In the genomic region with DNA sequence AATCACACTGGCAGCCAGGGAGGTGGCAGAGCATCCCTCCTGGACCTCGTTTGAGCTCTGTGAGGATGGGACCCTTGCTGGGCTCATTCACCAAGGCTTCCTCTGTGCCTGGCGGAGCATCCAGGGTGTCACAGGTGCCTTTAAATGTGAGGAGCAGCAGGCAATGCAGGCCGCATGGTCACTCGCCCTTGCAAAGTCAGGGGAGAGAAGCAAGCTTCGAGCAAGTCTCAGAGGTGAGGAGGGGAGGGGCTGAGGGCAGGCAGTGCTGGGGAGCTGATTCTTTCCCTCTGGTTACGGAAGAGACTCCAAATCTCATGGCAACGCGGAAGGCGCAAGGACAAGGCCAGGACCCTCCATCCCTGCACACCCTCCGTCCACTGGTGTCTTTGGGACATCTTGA, we compare ENCODE assay signal across 35 cellular contexts.
"Had no signal": no experiment of that assay in that cellular context is flagged by ENCODE, and none has a peak within 500 bp of the region (broad histone marks: within the 10 kb centered on the region; RNA-seq: fewer than 3 reads in every experiment).

No MANE protein-coding gene starts in this region.

- ATAC-seq: activated T-helper 17 cell treated with anti-CD3 and anti-CD28 coated beads, Interleukin-2, amount 50 U/mL, for 72 hours; left lung; lower lobe of right lung; sciatic nerve; stimulated activated memory B cell treated with anti-CD40 and anti-IgM and Interleukin-4, amounts not matched to agents 10 μg/mL and 1 μg/mL and 100 μg/mL, for 72 hours; stimulated activated naive CD8-positive, alpha-beta T cell treated with anti-CD3 and anti-CD28 coated beads, Interleukin-15, amount 100 ng/mL, for 72 hours; T-helper 17 cell had no signal

- DNase-seq: activated CD4-positive, alpha-beta memory T cell treated with anti-CD3 and anti-CD28 coated beads, Interleukin-2, amount 10 ng/mL, durations not matched to agents 7 days and 5 days; activated CD4-positive, alpha-beta T cell treated with anti-CD3 and anti-CD28 coated beads for 1 hour; activated CD4-positive, alpha-beta T cell treated with anti-CD3 and anti-CD28 coated beads, Interleukin-2, amount 10 ng/mL, durations not matched to agents 7 days and 5 days; activated CD8-positive, alpha-beta memory T cell treated with anti-CD3 and anti-CD28 coated beads, Interleukin-2, amount 50 U/mL, for 48 hours; activated naive CD4-positive, alpha-beta T cell treated with Interleukin-2 at 50 U/mL for 16 hours; activated T-cell treated with anti-CD3 and anti-CD28 coated beads, Interleukin-2, amount 50 U/mL, for 24 hours; anterior cingulate cortex; dermis blood vessel endothelial cell; effector CD4-positive, alpha-beta T cell; left lung; lower lobe of right lung; mesendoderm; nephron progenitor cell; ovary; retina; small intestine; stimulated activated CD4-positive, alpha-beta T cell treated with anti-CD3 and anti-CD28 coated beads, Interleukin-1b, Interleukin-23, amount 100 ng/mL, for 48 hours; stimulated activated CD4-positive, alpha-beta T cell treated with anti-CD3 and anti-CD28 coated beads, Interleukin-4, amount 100 ng/mL, for 4 hours; stimulated activated CD8-positive, alpha-beta memory T cell treated with anti-CD3 and anti-CD28 coated beads, Interleukin-4, amount 100 ng/mL, for 48 hours; stimulated activated naive CD8-positive, alpha-beta T cell treated with anti-CD3 and anti-CD28 coated beads, Interleukin-15, amount 100 ng/mL, for 72 hours; substantia nigra; T-helper 17 cell; T1000; upper lobe of left lung had no signal

- H3K36me3 ChIP-seq: left lung, lower lobe of right lung, neutrophil, ovary, upper lobe of left lung had no signal

- H3K4me3 Mint-ChIP-seq: activated CD4-positive, alpha-beta memory T cell treated with anti-CD3 and anti-CD28 coated beads, Interleukin-2, amount 10 ng/mL, durations not matched to agents 7 days and 5 days; activated CD4-positive, alpha-beta T cell treated with anti-CD3 and anti-CD28 coated beads, Interleukin-2, amount 10 ng/mL, durations not matched to agents 7 days and 5 days; activated naive CD8-positive, alpha-beta T cell; activated T-cell treated with anti-CD3 and anti-CD28 coated beads, Interleukin-2, amount 50 U/mL, for 24 hours; activated T-helper 17 cell treated with anti-CD3 and anti-CD28 coated beads, Interleukin-2, amount 50 U/mL, for 72 hours; nephron progenitor cell; stimulated activated memory B cell treated with anti-CD40 and anti-IgM and Interleukin-4, amounts not matched to agents 10 μg/mL and 1 μg/mL and 100 μg/mL, for 72 hours; stimulated activated naive CD8-positive, alpha-beta T cell treated with anti-CD3 and anti-CD28 coated beads, Interleukin-15, amount 100 ng/mL, for 72 hours; T-helper 17 cell had no signal

- H3K27ac ChIP-seq: epithelial cell of prostate, left lung, lower lobe of right lung, neutrophil, ovary, upper lobe of left lung had no signal

- H3K9me3 ChIP-seq: left lung, lower lobe of right lung, neutrophil, ovary, upper lobe of left lung had no signal

- H3K4me1 ChIP-seq: left lung, lower lobe of right lung, upper lobe of left lung had no signal

- H3K27ac Mint-ChIP-seq: activated CD4-positive, alpha-beta memory T cell treated with anti-CD3 and anti-CD28 coated beads, Interleukin-2, amount 10 ng/mL, durations not matched to agents 7 days and 5 days; activated CD4-positive, alpha-beta T cell treated with anti-CD3 and anti-CD28 coated beads, Interleukin-2, amount 10 ng/mL, durations not matched to agents 7 days and 5 days; activated naive CD8-positive, alpha-beta T cell; activated T-cell treated with anti-CD3 and anti-CD28 coated beads, Interleukin-2, amount 50 U/mL, for 24 hours; activated T-helper 17 cell treated with anti-CD3 and anti-CD28 coated beads, Interleukin-2, amount 50 U/mL, for 72 hours; progenitor cell of endocrine pancreas; stimulated activated memory B cell treated with anti-CD40 and anti-IgM and Interleukin-4, amounts not matched to agents 10 μg/mL and 1 μg/mL and 100 μg/mL, for 72 hours; stimulated activated naive CD8-positive, alpha-beta T cell treated with anti-CD3 and anti-CD28 coated beads, Interleukin-15, amount 100 ng/mL, for 72 hours; T-helper 17 cell had no signal

- H3K27me3 ChIP-seq: left lung, ovary, upper lobe of left lung had no signal

- H3K36me3 Mint-ChIP-seq: activated naive CD8-positive, alpha-beta T cell; stimulated activated memory B cell treated with anti-CD40 and anti-IgM and Interleukin-4, amounts not matched to agents 10 μg/mL and 1 μg/mL and 100 μg/mL, for 72 hours had no signal

- FAIRE-seq: bronchial epithelial cell, colon, frontal cortex, islet of Langerhans, small intestine had no signal

- H3K4me1 Mint-ChIP-seq: activated CD4-positive, alpha-beta memory T cell treated with anti-CD3 and anti-CD28 coated beads, Interleukin-2, amount 10 ng/mL, durations not matched to agents 7 days and 5 days; activated CD4-positive, alpha-beta T cell treated with anti-CD3 and anti-CD28 coated beads, Interleukin-2, amount 10 ng/mL, durations not matched to agents 7 days and 5 days; activated T-helper 17 cell treated with anti-CD3 and anti-CD28 coated beads, Interleukin-2, amount 50 U/mL, for 72 hours; stimulated activated memory B cell treated with anti-CD40 and anti-IgM and Interleukin-4, amounts not matched to agents 10 μg/mL and 1 μg/mL and 100 μg/mL, for 72 hours; stimulated activated naive CD8-positive, alpha-beta T cell treated with anti-CD3 and anti-CD28 coated beads, Interleukin-15, amount 100 ng/mL, for 72 hours; T-helper 17 cell had no signal

- H3K9me3 Mint-ChIP-seq: activated CD4-positive, alpha-beta memory T cell treated with anti-CD3 and anti-CD28 coated beads, Interleukin-2, amount 10 ng/mL, durations not matched to agents 7 days and 5 days; activated CD4-positive, alpha-beta T cell treated with anti-CD3 and anti-CD28 coated beads, Interleukin-2, amount 10 ng/mL, durations not matched to agents 7 days and 5 days; activated T-helper 17 cell treated with anti-CD3 and anti-CD28 coated beads, Interleukin-2, amount 50 U/mL, for 72 hours; stimulated activated naive CD8-positive, alpha-beta T cell treated with anti-CD3 and anti-CD28 coated beads, Interleukin-15, amount 100 ng/mL, for 72 hours had no signal

- H3K4me3 ChIP-seq: left lung, lower lobe of right lung, ovary, upper lobe of left lung had no signal
